13 cellular contexts compared by ENCODE assay signal in the genomic region with DNA sequence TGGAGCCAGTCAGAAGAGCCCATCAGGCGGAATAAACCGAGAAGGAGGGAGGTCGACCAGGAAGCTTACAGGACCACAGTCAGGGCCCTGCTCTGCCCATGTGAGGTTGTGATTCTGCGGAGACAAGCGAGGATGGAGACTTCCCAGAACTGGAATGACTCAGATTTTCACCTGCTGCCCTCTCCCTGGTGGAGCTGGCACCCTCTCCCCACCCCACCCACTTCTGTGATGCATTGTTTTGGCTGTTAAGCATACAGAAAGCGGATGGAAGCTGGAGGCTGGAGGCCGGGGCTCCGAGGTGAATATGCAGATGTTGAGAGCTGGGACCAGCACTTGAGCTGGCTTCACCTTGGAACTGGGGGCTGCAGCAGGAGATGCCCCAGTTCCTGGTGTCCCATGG. TPM values are rescaled to one million over a fixed set of nuclear protein-coding genes. Genes with fewer than 3 reads are reported as not detected.
DNase-seq lines count a peak whose midpoint lies in the region; ATAC-seq and TF ChIP-seq lines count a peak whose summit lies in the region.
"Had no signal": no experiment of that assay in that cellular context is flagged by ENCODE, and none has a peak within 500 bp of the region (broad histone marks: within the 10 kb centered on the region; RNA-seq: fewer than 3 reads in every experiment).

No MANE protein-coding gene starts in this region.

- H3K4me2 ChIP-seq in mammary epithelial cell (ENCODE audit: insufficient read depth, low read depth, low read length) (no peak overlapping the region), neuronal stem cell (ENCODE audit: insufficient read depth, low read length, poor library complexity, severe bottlenecking) (no peak overlapping the region), osteoblast (ENCODE audit: insufficient read depth, low read length) (no peak overlapping the region)

- DNase-seq in MCF 10A (ENCODE audit: unreplicated experiment): peak; percentile 39
- no peak for DNase-seq in mammary epithelial cell
- DNase-seq in NCI-H69 (lab: John Stamatoyannopoulos, UW): peak; percentile 9
- no peak for DNase-seq in neuronal stem cell (ENCODE audit: low spot score)
- no peak for DNase-seq in osteoblast (ENCODE audit: insufficient read length, low spot score, missing footprints)
- DNase-seq: AML-193; CD4-positive, alpha-beta memory T cell; KG1 had no signal

- no peak overlapping the region for H4K8ac ChIP-seq in neuronal stem cell (ENCODE audit: low read depth, low read length)

- BruUV-seq in MCF 10A (replicated peaks; lab: Mats Ljungman, UMichigan): no TSS peak
- no TSS peak for BruUV-seq in mammary epithelial cell (replicated peaks; lab: Mats Ljungman, UMichigan)

- H3K9me3 ChIP-seq in mammary epithelial cell (replicated peaks; ENCODE audit: insufficient read depth, low read length) (peaks cover 9% of the 10 kb centered on the region), neuronal stem cell (replicated peaks in 1 of 2; ENCODE audit: control insufficient read depth in 2 of 2, insufficient read depth in 1 of 2, low read depth in 1 of 2, low read length in 2 of 2) (peaks cover 0 to 10% of the 10 kb centered on the region in 2 donors), osteoblast (ENCODE audit: low read depth, low read length) (no peaks in the 10 kb centered on the region)
- H3K9me3 ChIP-seq: HAP-1 had no signal

- H3K27ac ChIP-seq in mammary epithelial cell (ENCODE audit: insufficient read depth, low read depth, low read length) (no peak overlapping the region), neuronal stem cell (replicated peaks; ENCODE audit: low read length) (no peak overlapping the region), osteoblast (ENCODE audit: low read depth, low read length) (no peak overlapping the region)
- H3K27ac ChIP-seq: C4-2B had no signal

- H3K27ac Mint-ChIP-seq in MCF 10A (ENCODE audit: low read depth, unreplicated experiment): no peak overlapping the region
- H3K27ac Mint-ChIP-seq: CD4-positive, alpha-beta memory T cell had no signal

- H2BK15ac ChIP-seq in neuronal stem cell (ENCODE audit: low read length): peak overlapping the region; percentile 30

- H3K4me1 Mint-ChIP-seq in MCF 10A (ENCODE audit: insufficient read depth, unreplicated experiment): no peaks in the 10 kb centered on the region
- H3K4me1 Mint-ChIP-seq: CD4-positive, alpha-beta memory T cell had no signal

- H3K27me3 ChIP-seq in mammary epithelial cell (ENCODE audit: insufficient read depth, low read length) (peaks cover 2% of the 10 kb centered on the region), neuronal stem cell (ENCODE audit: control insufficient read depth in 3 of 3, insufficient read depth in 3 of 3, low read depth in 1 of 3, low read length in 3 of 3) (no peaks in the 10 kb centered on the region), osteoblast (ENCODE audit: insufficient read depth, low read length) (no peaks in the 10 kb centered on the region)

- CTCF ChIA-PET in MCF 10A (lab: Yijun Ruan, JAX) (interaction anchor here (0.6 to 0.7 kb wide), 3 partner anchors 71 to 167 kb away, joined by 3 to 4 read pairs (median 3); no protein-coding TSS in a partner anchor), mammary epithelial cell (lab: Charles Lee; ENCODE audit: low non-redundant PET) (no interaction called here)

- no peak overlapping the region for H3K4ac ChIP-seq in neuronal stem cell (ENCODE audit: low read length)

- no peak overlapping the region for H3K4me3 Mint-ChIP-seq in MCF 10A (ENCODE audit: unreplicated experiment)
- H3K4me3 Mint-ChIP-seq: CD4-positive, alpha-beta memory T cell had no signal

- POLR2A ChIA-PET in MCF 10A (lab: Yijun Ruan, JAX): no interaction called here

- no peaks in the 10 kb centered on the region for H3K79me1 ChIP-seq in neuronal stem cell (ENCODE audit: low read depth, low read length)

- no peak overlapping the region for H3K14ac ChIP-seq in neuronal stem cell (ENCODE audit: low read length)

- H2AFZ ChIP-seq in mammary epithelial cell (ENCODE audit: low read depth, low read length) (no peak overlapping the region), neuronal stem cell (ENCODE audit: low read length) (no peak overlapping the region), osteoblast (ENCODE audit: low read length) (no peak overlapping the region)

- in situ Hi-C loops in mammary epithelial cell (cut with MboI; ENCODE audit: low sequenced_read_pairs in 2 of 2): no loop called here

- no peak overlapping the region for H2BK120ac ChIP-seq in neuronal stem cell (ENCODE audit: low read depth, low read length)

- no peak overlapping the region for H2BK5ac ChIP-seq in neuronal stem cell (ENCODE audit: low read length)

- intact Hi-C loops in MCF 10A (cut with micrococcal nuclease): no loop called here
- intact Hi-C loops in mammary epithelial cell (cut with micrococcal nuclease): no loop called here

- H3K36me3 Mint-ChIP-seq in MCF 10A (ENCODE audit: insufficient read depth, unreplicated experiment): no peaks in the 10 kb centered on the region
- H3K36me3 Mint-ChIP-seq: CD4-positive, alpha-beta memory T cell had no signal

- H3K4me3 ChIP-seq in mammary epithelial cell (replicated peaks in 1 of 3; ENCODE audit: insufficient read depth in 1 of 3, low read depth in 2 of 3, low read length in 3 of 3) (no peak overlapping the region), neuronal stem cell (ENCODE audit: low read length in 2 of 2) (no peak overlapping the region), osteoblast (ENCODE audit: insufficient read depth, low read length) (no peak overlapping the region)
- H3K4me3 ChIP-seq: HAP-1 had no signal

- no peaks in the 10 kb centered on the region for H3K4me1 ChIP-seq in mammary epithelial cell (ENCODE audit: insufficient read depth, low read length)
- no peaks in the 10 kb centered on the region for H3K4me1 ChIP-seq in neuronal stem cell (ENCODE audit: control insufficient read depth in 2 of 2, insufficient read depth in 1 of 2, low read depth in 1 of 2, low read length in 2 of 2)
- no peaks in the 10 kb centered on the region for H3K4me1 ChIP-seq in osteoblast (ENCODE audit: insufficient read depth, low read length)
- H3K4me1 ChIP-seq: HAP-1 had no signal

- ATAC-seq in GM21825 (IDR thresholded peaks at IDR 0.05; ENCODE audit: unreplicated experiment): no peak
- no peak for ATAC-seq in GM21529 (IDR thresholded peaks at IDR 0.05; ENCODE audit: unreplicated experiment)

- H3K9me3 Mint-ChIP-seq in MCF 10A (ENCODE audit: unreplicated experiment): no peaks in the 10 kb centered on the region

- H2BK12ac ChIP-seq in neuronal stem cell (ENCODE audit: low read length): no peak overlapping the region

- H4K20me1 ChIP-seq in mammary epithelial cell (ENCODE audit: insufficient read depth, low read length) (no peaks in the 10 kb centered on the region), osteoblast (ENCODE audit: insufficient read depth, low read length) (no peaks in the 10 kb centered on the region)

- no peak overlapping the region for H3K23ac ChIP-seq in neuronal stem cell (ENCODE audit: low read depth, low read length, poor library complexity)

- dilution Hi-C loops in mammary epithelial cell (cut with HindIII; ENCODE audit: low sequenced_read_pairs): no loop called here

- H3K79me2 ChIP-seq in mammary epithelial cell (ENCODE audit: insufficient read depth, low read length) (no peaks in the 10 kb centered on the region), osteoblast (ENCODE audit: insufficient read depth, low read length) (no peaks in the 10 kb centered on the region)

- H3K9ac ChIP-seq in mammary epithelial cell (ENCODE audit: insufficient read depth, low read length) (no peak overlapping the region), neuronal stem cell (ENCODE audit: low read depth, low read length, poor library complexity) (no peak overlapping the region)

- WGBS in mammary epithelial cell (ENCODE audit: low coverage, missing lambda C conversion rate): 33% methylated on average over 7 of the region's 8 CpGs
- no CpG with 5 or more reads among the region's 8 CpGs for WGBS in neuronal stem cell (ENCODE audit: extremely low coverage in 2 of 2, insufficient read length in 2 of 2, insufficient replicate concordance in 1 of 2), 2 donors

- H4K91ac ChIP-seq in neuronal stem cell (ENCODE audit: low read depth, low read length, poor library complexity): no peak overlapping the region

- H3K27me3 Mint-ChIP-seq in MCF 10A (ENCODE audit: insufficient read depth, unreplicated experiment): no peaks in the 10 kb centered on the region
- H3K27me3 Mint-ChIP-seq: CD4-positive, alpha-beta memory T cell had no signal

- no peaks in the 10 kb centered on the region for H3K36me3 ChIP-seq in mammary epithelial cell (ENCODE audit: insufficient read depth, low read length)
- no peaks in the 10 kb centered on the region for H3K36me3 ChIP-seq in neuronal stem cell (replicated peaks in 1 of 2; ENCODE audit: control insufficient read depth in 2 of 2, insufficient read depth in 2 of 2, low read length in 2 of 2)
- no peaks in the 10 kb centered on the region for H3K36me3 ChIP-seq in osteoblast (ENCODE audit: insufficient read depth, low read length)
- H3K36me3 ChIP-seq: HAP-1 had no signal

- peak overlapping the region; percentile 69 for H3K18ac ChIP-seq in neuronal stem cell (ENCODE audit: low read length)

- TF ChIP-seq CTCF in MCF 10A (IDR thresholded peaks at IDR 0.05; ENCODE audit: unreplicated experiment) (no peak), mammary epithelial cell (conservative IDR thresholded peaks at IDR 0.05 in 1 of 2, IDR thresholded peaks at IDR 0.05 in 1 of 2; ENCODE audit: extremely low read depth in 1 of 2, insufficient read depth in 1 of 2, low read depth in 1 of 2, low read length in 2 of 2) (no peak), osteoblast (IDR thresholded peaks at IDR 0.05; ENCODE audit: extremely low read depth, low read depth, low read length) (no peak)

- H2AK5ac ChIP-seq in neuronal stem cell (ENCODE audit: low read depth, low read length): peak overlapping the region; percentile 6

RNA-seq across cellular contexts. Expression of a gene that starts 57.4 kb away (rescaled TPM):
- not detected in 2 replicates for total RNA-seq in MCF 10A (2022)
- total RNA-seq in mammary epithelial cell: 1 to 10 TPM in 1 of 2 donors, under 1 TPM in 1; 0.21 to 3.0 TPM
- 0.01 TPM for polyA plus RNA-seq in mammary epithelial cell
- not detected for polyA minus RNA-seq in mammary epithelial cell
- 9.2 TPM for polyA plus RNA-seq in neuronal stem cell (2013, experiment 1 of 2)
- 8.8 TPM for polyA plus RNA-seq in neuronal stem cell (2013, experiment 2 of 2)
- 1.1 and 2.4 TPM in 2 replicates for total RNA-seq in osteoblast
- total RNA-seq: CD4-positive, alpha-beta memory T cell; HT-29 had no signal
- polyA plus RNA-seq: CD4-positive, alpha-beta memory T cell had no signal

Comparison
In these comparisons a context has a peak if more than half of its experiments do, and no peak if none do; other contexts are left out.
1. DNase-seq: peak in MCF 10A (single experiment) and NCI-H69 (single experiment); none in mammary epithelial cell (single experiment), neuronal stem cell (single experiment) and osteoblast (single experiment).